10 cellular contexts compared by ENCODE assay signal in the genomic region with DNA sequence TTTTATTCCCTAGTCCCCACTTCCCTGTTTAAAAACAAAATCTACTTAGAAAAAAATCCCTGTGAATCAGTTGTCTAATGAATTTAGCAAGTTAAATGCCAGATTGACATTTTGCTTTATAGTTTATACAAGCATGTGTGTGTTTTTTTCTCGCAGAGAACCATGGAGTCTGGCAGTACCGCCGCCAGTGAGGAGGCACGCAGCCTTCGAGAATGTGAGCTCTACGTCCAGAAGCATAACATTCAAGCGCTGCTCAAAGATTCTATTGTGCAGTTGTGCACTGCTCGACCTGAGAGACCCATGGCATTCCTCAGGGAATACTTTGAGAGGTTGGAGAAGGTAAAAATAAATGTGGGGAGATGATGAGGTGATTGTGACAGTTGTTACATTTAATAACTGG. TPM values are rescaled to one million over a fixed set of nuclear protein-coding genes. Genes with fewer than 3 reads are reported as not detected.
DNase-seq lines count a peak whose midpoint lies in the region; ATAC-seq and TF ChIP-seq lines count a peak whose summit lies in the region.
"Had no signal": no experiment of that assay in that cellular context is flagged by ENCODE, and none has a peak within 500 bp of the region (broad histone marks: within the 10 kb centered on the region; RNA-seq: fewer than 3 reads in every experiment).

No MANE protein-coding gene starts in this region.

- H3K9me1 ChIP-seq in IMR-90 (ENCODE audit: insufficient read depth, low read length), result peaks cover 6% of the 10 kb centered on the region

- no peak overlapping the region for H3K23ac ChIP-seq in IMR-90 (ENCODE audit: low read depth, low read length)

- no peak overlapping the region for H2AK9ac ChIP-seq in IMR-90 (replicated peaks; ENCODE audit: low read depth, low read length, poor library complexity)

- peak overlapping the region; percentile 96 to 99 (median 97) for H3K4me3 Mint-ChIP-seq in brain
- peak overlapping the region; percentile 22 to 96 for H3K4me3 Mint-ChIP-seq in stimulated activated naive B cell treated with anti-CD40 and anti-IgM and Interleukin-4, amounts not matched to agents 10 μg/mL and 1 μg/mL and 100 μg/mL, for 72 hours

- no peak overlapping the region for H3K14ac ChIP-seq in IMR-90 (replicated peaks; ENCODE audit: low read depth, low read length)

- BruUV-seq in IMR-90 (replicated peaks; lab: Mats Ljungman, UMichigan), result no TSS peak

- no peak overlapping the region for H2BK120ac ChIP-seq in IMR-90 (ENCODE audit: low read depth, low read length)

- peaks cover 1% of the 10 kb centered on the region; the same call in 1 of the 2 replicates for H3K4me1 ChIP-seq in IMR-90 (ENCODE audit: control insufficient read depth, insufficient read depth, low read length)
- no peaks in the 10 kb centered on the region for H3K4me1 ChIP-seq in prostate gland (replicated peaks)

- H4K20me1 ChIP-seq in IMR-90 (ENCODE audit: insufficient read depth, low read length), result peaks cover 47% of the 10 kb centered on the region

- WGBS in IMR-90 (ENCODE audit: extremely low coverage in 2 of 2, insufficient read length in 1 of 2), 2 experiments, result no CpG with 5 or more reads among the region's 8 CpGs
- WGBS in prostate gland, result 38% methylated on average over 8 of the region's 8 CpGs

- H3K4ac ChIP-seq in IMR-90 (ENCODE audit: low read depth, low read length), result no peak overlapping the region

- dilution Hi-C loops in IMR-90 (cut with HindIII; ENCODE audit: low sequenced_read_pairs, unreplicated experiment), result no loop called here

- no peak overlapping the region for H2BK15ac ChIP-seq in IMR-90 (ENCODE audit: low read depth, low read length)

- DNase-seq in IMR-90 (no peak), left kidney (ENCODE audit: low read depth, low spot score) (peak; percentile 65), NCI-H2081 (lab: John Stamatoyannopoulos, UW) (no peak), SW 1271 (lab: John Stamatoyannopoulos, UW) (no peak), T-helper 9 cell (no peak), prostate gland (ENCODE audit: low spot score) (no peak)
- DNase-seq in stimulated activated naive B cell treated with anti-CD40 and anti-IgM and Interleukin-4, amounts not matched to agents 10 μg/mL and 1 μg/mL and 100 μg/mL, for 72 hours, result no peak
- DNase-seq: H7 had no signal

- no peak overlapping the region for H3K56ac ChIP-seq in IMR-90 (ENCODE audit: extremely low read depth, insufficient read depth, low read length)

- H3K36me3 ChIP-seq in IMR-90 (ENCODE audit: control insufficient read depth, insufficient read depth, low read length) (peaks cover 19% of the 10 kb centered on the region), prostate gland (no peaks in the 10 kb centered on the region)

- peaks cover 76% of the 10 kb centered on the region for H3K4me1 Mint-ChIP-seq in brain
- peaks cover 25 to 71% of the 10 kb centered on the region in 2 donors for H3K4me1 Mint-ChIP-seq in stimulated activated naive B cell treated with anti-CD40 and anti-IgM and Interleukin-4, amounts not matched to agents 10 μg/mL and 1 μg/mL and 100 μg/mL, for 72 hours

- H2AFZ ChIP-seq in IMR-90 (replicated peaks; ENCODE audit: low read length, poor library complexity), result no peak overlapping the region

- H4K8ac ChIP-seq in IMR-90 (ENCODE audit: low read depth in 2 of 2, low read length in 2 of 2), result no peak overlapping the region

- H2AK5ac ChIP-seq in IMR-90 (ENCODE audit: low read depth, low read length), result no peak overlapping the region; the same call in 1 of the 2 replicates

- no peak overlapping the region for H4K91ac ChIP-seq in IMR-90 (ENCODE audit: insufficient read depth, low read depth, low read length)

- POLR2A ChIA-PET in IMR-90 (lab: Charles Lee; ENCODE audit: unreplicated experiment), result no interaction called here

- H3K27me3 ChIP-seq in IMR-90 (ENCODE audit: control insufficient read depth, insufficient read depth, low read length), result no peaks in the 10 kb centered on the region
- H3K27me3 ChIP-seq in prostate gland (replicated peaks; ENCODE audit: insufficient read depth), result no peaks in the 10 kb centered on the region

- no peak overlapping the region for H3K18ac ChIP-seq in IMR-90 (ENCODE audit: low read depth, low read length)

- in situ Hi-C loops in IMR-90 (cut with MboI; ENCODE audit: low sequenced_read_pairs), result no loop called here

- no peak overlapping the region for H2BK5ac ChIP-seq in IMR-90 (ENCODE audit: low read depth, low read length, poor library complexity, severe bottlenecking)

- H3K4me3 ChIP-seq in IMR-90 (ENCODE audit: insufficient read depth, low read depth, low read length), result no peak overlapping the region
- H3K4me3 ChIP-seq in prostate gland, result no peak overlapping the region
- H3K4me3 ChIP-seq: K562 had no signal

- no peaks in the 10 kb centered on the region for H3K9me3 ChIP-seq in IMR-90 (ENCODE audit: control insufficient read depth, insufficient read depth, low read length)
- no peaks in the 10 kb centered on the region for H3K9me3 ChIP-seq in prostate gland

- intact Hi-C loops in IMR-90 (cut with micrococcal nuclease) (no loop called here), prostate gland (cut with DNase I) (no loop called here)

- no peak for TF ChIP-seq RAD21 in IMR-90 (IDR thresholded peaks at IDR 0.05; ENCODE audit: low read length)

- peak overlapping the region; percentile 36; the same call in 1 of the 2 replicates for H3K4me2 ChIP-seq in IMR-90 (ENCODE audit: low read depth, low read length)

- peaks cover 13 to 47% of the 10 kb centered on the region in 2 experiments for H3K79me1 ChIP-seq in IMR-90 (ENCODE audit: low read depth in 1 of 2, low read length in 2 of 2)

- peaks cover 52% of the 10 kb centered on the region for H3K36me3 Mint-ChIP-seq in brain
- H3K36me3 Mint-ChIP-seq in stimulated activated naive B cell treated with anti-CD40 and anti-IgM and Interleukin-4, amounts not matched to agents 10 μg/mL and 1 μg/mL and 100 μg/mL, for 72 hours, result peaks cover 35 to 51% of the 10 kb centered on the region in 2 donors

- no peak overlapping the region for H2BK20ac ChIP-seq in IMR-90 (ENCODE audit: low read depth, low read length)

- peaks cover 0 to 4% (median 0%) of the 10 kb centered on the region in 5 experiments for H3K9me3 Mint-ChIP-seq in brain
- H3K9me3 Mint-ChIP-seq in stimulated activated naive B cell treated with anti-CD40 and anti-IgM and Interleukin-4, amounts not matched to agents 10 μg/mL and 1 μg/mL and 100 μg/mL, for 72 hours, result peaks cover 0 to 3% of the 10 kb centered on the region in 2 donors

- no peak for ATAC-seq in IMR-90 (ENCODE audit: low read depth)
- ATAC-seq in stimulated activated naive B cell treated with anti-CD40 and anti-IgM and Interleukin-4, amounts not matched to agents 10 μg/mL and 1 μg/mL and 100 μg/mL, for 72 hours (replicated peaks), result no peak
- ATAC-seq: K562 had no signal

- CTCF ChIA-PET in IMR-90 (lab: Yijun Ruan, JAX), result no interaction called here

- no peak overlapping the region for H3K27ac ChIP-seq in IMR-90 (ENCODE audit: insufficient read depth, low read length)
- H3K27ac ChIP-seq in prostate gland, result no peak overlapping the region

- H4K5ac ChIP-seq in IMR-90 (ENCODE audit: low read depth, low read length), result no peak overlapping the region

- H3K27me3 Mint-ChIP-seq in brain, result peaks cover 12% of the 10 kb centered on the region
- no peaks in the 10 kb centered on the region for H3K27me3 Mint-ChIP-seq in stimulated activated naive B cell treated with anti-CD40 and anti-IgM and Interleukin-4, amounts not matched to agents 10 μg/mL and 1 μg/mL and 100 μg/mL, for 72 hours

- no peak overlapping the region for H3K9ac ChIP-seq in IMR-90 (ENCODE audit: low read depth, low read length)

- TF ChIP-seq POLR2A in IMR-90 (IDR thresholded peaks at IDR 0.05; ENCODE audit: low read depth, low read length), result no peak
- TF ChIP-seq POLR2A in prostate gland (IDR thresholded peaks at IDR 0.05), result no peak

- TF ChIP-seq CTCF in IMR-90 (conservative IDR thresholded peaks at IDR 0.05; ENCODE audit: low read depth, low read length) (no peak), brain (conservative IDR thresholded peaks at IDR 0.05) (no peak), prostate gland (IDR thresholded peaks at IDR 0.05) (no peak)

- H3K27ac Mint-ChIP-seq in brain, result peak overlapping the region in 3 of 5 experiments; percentile 79 to 99 (median 98)
- peak overlapping the region; percentile 82 for H3K27ac Mint-ChIP-seq in stimulated activated naive B cell treated with anti-CD40 and anti-IgM and Interleukin-4, amounts not matched to agents 10 μg/mL and 1 μg/mL and 100 μg/mL, for 72 hours

TF ChIP-seq in IMR-90, 13 proteins besides CTCF, POLR2A, EP300 and RAD21 (continues in another document):
- no peak for TF ChIP-seq CEBPB (IDR thresholded peaks at IDR 0.05; ENCODE audit: low read depth, low read length)
- TF ChIP-seq, protein P1, sequence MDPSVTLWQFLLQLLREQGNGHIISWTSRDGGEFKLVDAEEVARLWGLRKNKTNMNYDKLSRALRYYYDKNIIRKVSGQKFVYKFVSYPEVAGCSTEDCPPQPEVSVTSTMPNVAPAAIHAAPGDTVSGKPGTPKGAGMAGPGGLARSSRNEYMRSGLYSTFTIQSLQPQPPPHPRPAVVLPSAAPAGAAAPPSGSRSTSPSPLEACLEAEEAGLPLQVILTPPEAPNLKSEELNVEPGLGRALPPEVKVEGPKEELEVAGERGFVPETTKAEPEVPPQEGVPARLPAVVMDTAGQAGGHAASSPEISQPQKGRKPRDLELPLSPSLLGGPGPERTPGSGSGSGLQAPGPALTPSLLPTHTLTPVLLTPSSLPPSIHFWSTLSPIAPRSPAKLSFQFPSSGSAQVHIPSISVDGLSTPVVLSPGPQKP (IDR thresholded peaks at IDR 0.05; ENCODE audit: borderline replicate concordance, low read depth, low read length), result no peak
- no peak for TF ChIP-seq BHLHE40 (IDR thresholded peaks at IDR 0.05; ENCODE audit: low read depth, low read length)
- no peak for TF ChIP-seq MAFK (IDR thresholded peaks at IDR 0.05; ENCODE audit: low read depth, low read length)
- no peak for TF ChIP-seq NFE2L2 (IDR thresholded peaks at IDR 0.05; ENCODE audit: low read depth, low read length)
- no peak for TF ChIP-seq FOS (IDR thresholded peaks at IDR 0.05; ENCODE audit: low read depth, low read length)
- no peak for TF ChIP-seq MAZ (IDR thresholded peaks at IDR 0.05; ENCODE audit: borderline replicate concordance, low read depth, low read length)

RNA-seq across cellular contexts. Expression of gene PRKAR1A, which starts 3.0 kb away (rescaled TPM):
- total RNA-seq in IMR-90 (2012; rRNA removed) (256 and 278 TPM in 2 replicates), prostate gland (100 to 1,000 TPM; 296 to 409 TPM)
- polyA plus RNA-seq in IMR-90 (2012; rRNA removed) (138 and 145 TPM in 2 replicates), brain (ENCODE audit: insufficient read depth, low read depth, low replicate concordance) (187 TPM)
- 52.4 and 128 TPM in 2 replicates for polyA plus RNA-seq in IMR-90 (2012; cell fraction: cytosol; rRNA removed)
- polyA plus RNA-seq in IMR-90 (2012; cell fraction: nucleus; rRNA removed; ENCODE audit: low replicate concordance), result 58.9 and 125 TPM in 2 replicates

RNA-seq across cellular contexts. Expression of gene WIPI1, which starts 57.9 kb away (rescaled TPM):
- total RNA-seq in IMR-90 (2012; rRNA removed) (74.2 and 129 TPM in 2 replicates), prostate gland (10 to 100 TPM; 24.2 to 37.7 TPM)
- polyA plus RNA-seq in IMR-90 (2012; rRNA removed) (69.4 and 78.6 TPM in 2 replicates), brain (ENCODE audit: insufficient read depth, low read depth, low replicate concordance) (6.4 TPM)
- 45.3 and 55.4 TPM in 2 replicates for polyA plus RNA-seq in IMR-90 (2012; cell fraction: cytosol; rRNA removed)
- polyA plus RNA-seq in IMR-90 (2012; cell fraction: nucleus; rRNA removed; ENCODE audit: low replicate concordance), result 42.7 and 88.2 TPM in 2 replicates
